ENCODE assay signal across 1 cellular context in genomic region chr11:6610591-6610990, GRCh38.
TF ChIP-seq lines count a peak whose summit lies in the region.

No MANE protein-coding gene starts in this region.

TF ChIP-seq in K562, 482 proteins besides CTCF, POLR2A, EP300 and RAD21:
- TF ChIP-seq RBFOX2 (IDR thresholded peaks at IDR 0.05; ENCODE audit: low read depth, low read length) (peak; percentile 48; the same call in 1 of the 2 replicates), TEAD1 (CRISPR knock-in tag; IDR thresholded peaks at IDR 0.05) (no peak), CC2D1A (IDR thresholded peaks at IDR 0.05) (no peak), MAX (CRISPR knock-in tag; IDR thresholded peaks at IDR 0.05) (peak; percentile 34; the same call in 1 of the 2 replicates), CBX1 (IDR thresholded peaks at IDR 0.05; ENCODE audit: low read depth) (0 out of 2 replicates have a peak, but pooled peaks have one; percentile 56), ZFX (CRISPR knock-in tag; IDR thresholded peaks at IDR 0.05) (0 out of 2 replicates have a peak, but pooled peaks have one; percentile 10), POLR2AphosphoS2 (IDR thresholded peaks at IDR 0.05; ENCODE audit: low read length) (peak; percentile 24)
- TF ChIP-seq, protein P1, sequence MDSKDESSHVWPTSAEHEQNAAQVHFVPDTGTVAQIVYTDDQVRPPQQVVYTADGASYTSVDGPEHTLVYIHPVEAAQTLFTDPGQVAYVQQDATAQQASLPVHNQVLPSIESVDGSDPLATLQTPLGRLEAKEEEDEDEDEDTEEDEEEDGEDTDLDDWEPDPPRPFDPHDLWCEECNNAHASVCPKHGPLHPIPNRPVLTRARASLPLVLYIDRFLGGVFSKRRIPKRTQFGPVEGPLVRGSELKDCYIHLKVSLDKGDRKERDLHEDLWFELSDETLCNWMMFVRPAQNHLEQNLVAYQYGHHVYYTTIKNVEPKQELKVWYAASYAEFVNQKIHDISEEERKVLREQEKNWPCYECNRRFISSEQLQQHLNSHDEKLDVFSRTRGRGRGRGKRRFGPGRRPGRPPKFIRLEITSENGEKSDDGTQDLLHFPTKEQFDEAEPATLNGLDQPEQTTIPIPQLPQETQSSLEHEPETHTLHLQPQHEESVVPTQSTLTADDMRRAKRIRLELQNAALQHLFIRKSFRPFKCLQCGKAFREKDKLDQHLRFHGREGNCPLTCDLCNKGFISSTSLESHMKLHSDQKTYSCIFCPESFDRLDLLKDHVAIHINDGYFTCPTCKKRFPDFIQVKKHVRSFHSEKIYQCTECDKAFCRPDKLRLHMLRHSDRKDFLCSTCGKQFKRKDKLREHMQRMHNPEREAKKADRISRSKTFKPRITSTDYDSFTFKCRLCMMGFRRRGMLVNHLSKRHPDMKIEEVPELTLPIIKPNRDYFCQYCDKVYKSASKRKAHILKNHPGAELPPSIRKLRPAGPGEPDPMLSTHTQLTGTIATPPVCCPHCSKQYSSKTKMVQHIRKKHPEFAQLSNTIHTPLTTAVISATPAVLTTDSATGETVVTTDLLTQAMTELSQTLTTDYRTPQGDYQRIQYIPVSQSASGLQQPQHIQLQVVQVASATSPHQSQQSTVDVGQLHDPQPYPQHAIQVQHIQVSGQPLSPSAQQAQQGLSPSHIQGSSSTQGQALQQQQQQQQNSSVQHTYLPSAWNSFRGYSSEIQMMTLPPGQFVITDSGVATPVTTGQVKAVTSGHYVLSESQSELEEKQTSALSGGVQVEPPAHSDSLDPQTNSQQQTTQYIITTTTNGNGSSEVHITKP (IDR thresholded peaks at IDR 0.05; ENCODE audit: partially characterized antibody): peak; percentile 61
TF ChIP-seq in K562: peak in this region for 6.
